8 cellular contexts compared by ENCODE assay signal in the genomic region with DNA sequence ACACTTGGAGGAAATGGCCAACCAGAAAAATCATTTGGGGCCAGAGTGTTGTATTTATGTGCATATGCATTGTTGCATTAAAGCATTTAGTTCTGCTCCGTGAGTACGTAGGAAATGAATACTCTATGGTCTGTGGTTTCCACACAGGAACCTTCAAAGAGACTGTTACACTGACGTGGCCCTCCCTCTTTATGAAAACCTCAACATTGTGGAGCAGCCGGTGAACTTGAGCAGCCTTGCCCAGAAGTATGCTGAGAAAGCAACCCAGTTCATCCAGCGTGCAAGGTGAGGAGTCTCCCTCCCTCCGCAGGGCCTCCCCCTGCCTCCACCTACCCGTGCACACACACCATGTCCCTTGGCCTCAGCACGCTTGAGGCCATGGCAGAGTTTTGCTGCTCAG.
A peak's percentile ranks its signal among the peaks of the same experiment; 100 is the strongest.
DNase-seq lines count a peak whose midpoint lies in the region; ATAC-seq and TF ChIP-seq lines count a peak whose summit lies in the region.

No MANE protein-coding gene starts in this region.

- peaks cover 0 to 4% (median 0%) of the 10 kb centered on the region in 4 donors for H3K4me1 ChIP-seq in Peyer's patch

- peak; percentile 92 for DNase-seq in AML-193 (lab: John Stamatoyannopoulos, UW)
- DNase-seq in Peyer's patch, result peak in 2 of 3 donors; percentile 50 to 71
- peak; percentile 41 for DNase-seq in activated naive CD4-positive, alpha-beta T cell treated with anti-CD3 and anti-CD28 coated beads, Interleukin-2, amount 50 U/mL, for 16 hours
- DNase-seq in stimulated activated CD4-positive, alpha-beta T cell treated with anti-CD3 and anti-CD28 coated beads, TNF-alpha, amount 100 ng/mL, for 4 hours (ENCODE audit: low read depth in 3 of 3), result peak in 2 of 3 experiments; percentile 21 to 36
- DNase-seq in NCI-H187 treated with DMSO at 0.1 percent for 48 hours (lab: John Stamatoyannopoulos, UW), result no peak
- no peak for DNase-seq in NCI-H446 (lab: John Stamatoyannopoulos, UW)
- no peak for DNase-seq in AG20443 (ENCODE audit: low spot score)

- H3K4me3 ChIP-seq in Peyer's patch, result no peak overlapping the region

- peak overlapping the region in 3 of 4 donors; percentile 35 to 60 (median 47) for H3K27ac ChIP-seq in Peyer's patch

- no peak for TF ChIP-seq CTCF in Peyer's patch (IDR thresholded peaks at IDR 0.05)

- no peaks in the 10 kb centered on the region for H3K9me3 ChIP-seq in Peyer's patch

- H3K36me3 ChIP-seq in Peyer's patch, result no peaks in the 10 kb centered on the region

- no peak for TF ChIP-seq POLR2A in Peyer's patch (IDR thresholded peaks at IDR 0.05)

- peak; percentile 94 for ATAC-seq in GM21619 (IDR thresholded peaks at IDR 0.05; ENCODE audit: unreplicated experiment)

- H3K27me3 ChIP-seq in Peyer's patch, result no peaks in the 10 kb centered on the region

Comparison
In these comparisons a context has a peak if more than half of its experiments do, and no peak if none do; other contexts are left out.
1. DNase-seq: peak in AML-193 (2 of 2), Peyer's patch (2 of 3), activated naive CD4-positive, alpha-beta T cell treated with anti-CD3 and anti-CD28 coated beads, Interleukin-2, amount 50 U/mL, for 16 hours (single experiment) and stimulated activated CD4-positive, alpha-beta T cell treated with anti-CD3 and anti-CD28 coated beads, TNF-alpha, amount 100 ng/mL, for 4 hours (2 of 3); none in NCI-H187 treated with DMSO at 0.1 percent for 48 hours (single experiment), NCI-H446 (0 of 2) and AG20443 (single experiment).